In the genomic region with DNA sequence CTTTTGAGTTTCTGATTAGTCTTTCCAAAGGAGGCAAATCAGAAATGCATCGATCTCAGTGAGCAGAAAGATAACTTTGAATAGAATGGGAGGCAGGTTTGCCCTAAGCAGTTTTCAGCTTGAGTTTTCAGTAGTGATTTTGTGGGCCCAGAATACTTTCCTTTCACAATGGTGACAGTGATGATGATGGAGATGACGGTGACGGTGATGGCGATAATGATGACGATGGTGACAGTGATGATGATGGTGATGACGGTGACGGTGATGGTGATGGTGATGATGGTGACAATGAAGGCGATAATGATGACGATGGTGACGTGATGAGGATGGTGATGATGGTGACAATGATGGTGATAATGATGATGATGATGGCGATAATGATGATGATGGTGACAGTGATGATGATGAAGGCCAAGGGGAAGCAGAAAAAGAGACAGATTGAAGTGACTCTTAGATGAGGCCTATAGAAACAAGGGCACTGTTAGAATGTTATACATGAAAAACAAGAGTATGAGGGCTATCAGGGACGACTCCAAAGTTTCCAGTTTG, we compare ENCODE assay signal across 20 cellular contexts.
"Had no signal": no experiment of that assay in that cellular context is flagged by ENCODE, and none has a peak within 500 bp of the region (broad histone marks: within the 10 kb centered on the region; RNA-seq: fewer than 3 reads in every experiment).

No MANE protein-coding gene starts in this region.

- H3K9me3 Mint-ChIP-seq: activated naive CD8-positive, alpha-beta T cell treated with anti-CD3 and anti-CD28 coated beads for 36 hours; central memory CD8-positive, alpha-beta T cell; memory B cell; nephron; stimulated activated naive CD8-positive, alpha-beta T cell treated with anti-CD3 and anti-CD28 coated beads, Interleukin-15, Interleukin-2, amounts not matched to agents 100 ng/mL and 50 ng/mL, for 24 hours; T-helper 1 cell treated with Interleukin-12 subunit alpha and Interleukin-12 subunit beta and Interleukin-4 antibody, amounts not matched to agents 30 μg/mL and 1 μg/mL, for 36 hours; WTC11 had no signal

- H3K4me1 ChIP-seq: colonic mucosa, parathyroid adenoma, tibial nerve, uterus had no signal

- H3K36me3 ChIP-seq: colonic mucosa, tibial nerve, uterus had no signal

- H3K9me3 ChIP-seq: colonic mucosa, tibial nerve, uterus had no signal

- ATAC-seq: right cardiac atrium, WTC11 had no signal

- H3K27me3 ChIP-seq: colonic mucosa, dorsolateral prefrontal cortex, tibial nerve, uterus had no signal

- H3K4me3 Mint-ChIP-seq: activated naive CD8-positive, alpha-beta T cell treated with anti-CD3 and anti-CD28 coated beads for 36 hours; central memory CD8-positive, alpha-beta T cell; immature natural killer cell; memory B cell; nephron; stimulated activated naive CD8-positive, alpha-beta T cell treated with anti-CD3 and anti-CD28 coated beads, Interleukin-15, Interleukin-2, amounts not matched to agents 100 ng/mL and 50 ng/mL, for 24 hours; T-helper 1 cell treated with Interleukin-12 subunit alpha and Interleukin-12 subunit beta and Interleukin-4 antibody, amounts not matched to agents 30 μg/mL and 1 μg/mL, for 36 hours; WTC11 had no signal

- H3K27ac Mint-ChIP-seq: activated naive CD8-positive, alpha-beta T cell treated with anti-CD3 and anti-CD28 coated beads for 36 hours; immature natural killer cell; memory B cell; nephron; stimulated activated naive CD8-positive, alpha-beta T cell treated with anti-CD3 and anti-CD28 coated beads, Interleukin-15, Interleukin-2, amounts not matched to agents 100 ng/mL and 50 ng/mL, for 24 hours; T-helper 1 cell treated with Interleukin-12 subunit alpha and Interleukin-12 subunit beta and Interleukin-4 antibody, amounts not matched to agents 30 μg/mL and 1 μg/mL, for 36 hours; WTC11 had no signal

- DNase-seq: activated CD4-positive, alpha-beta T cell treated with anti-CD3 and anti-CD28 coated beads, Interleukin-2, amount 50 U/mL, for 4 hours; activated naive CD4-positive, alpha-beta T cell treated with Interleukin-2 at 50 U/mL for 16 hours; activated naive CD8-positive, alpha-beta T cell treated with anti-CD3 and anti-CD28 coated beads for 36 hours; activated T-cell treated with anti-CD3 and anti-CD28 coated beads, Interleukin-2, amount 50 U/mL, for 48 hours; colonic mucosa; foreskin melanocyte; immature natural killer cell; kidney glomerular epithelial cell; right cardiac atrium; T1000; uterus had no signal

- H3K4me1 Mint-ChIP-seq: activated naive CD8-positive, alpha-beta T cell treated with anti-CD3 and anti-CD28 coated beads for 36 hours; central memory CD8-positive, alpha-beta T cell; memory B cell had no signal

- H3K4me3 ChIP-seq: colonic mucosa, dorsolateral prefrontal cortex, tibial nerve, uterus had no signal

- H3K9ac ChIP-seq: parathyroid adenoma had no signal

- H3K27ac ChIP-seq: colonic mucosa, parathyroid adenoma, tibial nerve, uterus had no signal

- H3K36me3 Mint-ChIP-seq: activated naive CD8-positive, alpha-beta T cell treated with anti-CD3 and anti-CD28 coated beads for 36 hours; immature natural killer cell; memory B cell; WTC11 had no signal
